Comparison of ENCODE assay signal across 1 cellular context in the genomic region with DNA sequence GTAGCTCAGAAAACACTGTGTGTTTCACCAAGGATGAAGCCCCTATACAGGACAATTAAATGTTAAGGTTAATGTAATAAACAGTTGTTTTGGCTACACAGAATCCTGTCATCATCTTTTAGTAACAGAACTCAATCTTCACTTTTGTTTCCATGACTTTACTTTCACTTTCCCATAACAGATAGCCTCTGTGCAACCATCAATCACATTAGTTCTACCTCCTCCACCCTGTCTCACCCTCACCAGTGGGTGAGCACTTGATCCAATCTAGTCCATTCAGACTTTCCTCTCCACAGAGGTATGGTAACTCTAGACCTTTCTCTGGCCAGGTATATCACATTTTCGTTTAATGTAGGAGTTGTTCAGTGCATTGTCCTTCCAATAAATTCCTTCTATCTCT.
TF ChIP-seq lines count a peak whose summit lies in the region.

No MANE protein-coding gene starts in this region.

TF ChIP-seq in HepG2, 621 proteins besides CTCF, POLR2A, EP300 and RAD21 (continued from another document):
- TF ChIP-seq, protein P1, sequence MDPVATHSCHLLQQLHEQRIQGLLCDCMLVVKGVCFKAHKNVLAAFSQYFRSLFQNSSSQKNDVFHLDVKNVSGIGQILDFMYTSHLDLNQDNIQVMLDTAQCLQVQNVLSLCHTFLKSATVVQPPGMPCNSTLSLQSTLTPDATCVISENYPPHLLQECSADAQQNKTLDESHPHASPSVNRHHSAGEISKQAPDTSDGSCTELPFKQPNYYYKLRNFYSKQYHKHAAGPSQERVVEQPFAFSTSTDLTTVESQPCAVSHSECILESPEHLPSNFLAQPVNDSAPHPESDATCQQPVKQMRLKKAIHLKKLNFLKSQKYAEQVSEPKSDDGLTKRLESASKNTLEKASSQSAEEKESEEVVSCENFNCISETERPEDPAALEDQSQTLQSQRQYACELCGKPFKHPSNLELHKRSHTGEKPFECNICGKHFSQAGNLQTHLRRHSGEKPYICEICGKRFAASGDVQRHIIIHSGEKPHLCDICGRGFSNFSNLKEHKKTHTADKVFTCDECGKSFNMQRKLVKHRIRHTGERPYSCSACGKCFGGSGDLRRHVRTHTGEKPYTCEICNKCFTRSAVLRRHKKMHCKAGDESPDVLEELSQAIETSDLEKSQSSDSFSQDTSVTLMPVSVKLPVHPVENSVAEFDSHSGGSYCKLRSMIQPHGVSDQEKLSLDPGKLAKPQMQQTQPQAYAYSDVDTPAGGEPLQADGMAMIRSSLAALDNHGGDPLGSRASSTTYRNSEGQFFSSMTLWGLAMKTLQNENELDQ (CRISPR knock-in tag; IDR thresholded peaks at IDR 0.05; ENCODE audit: borderline replicate concordance) = no peak
- TF ChIP-seq THAP11 (CRISPR knock-in tag; IDR thresholded peaks at IDR 0.05) (no peak), MTA1 (CRISPR knock-in tag; IDR thresholded peaks at IDR 0.05; ENCODE audit: borderline replicate concordance) (no peak), ASH2L (IDR thresholded peaks at IDR 0.05; ENCODE audit: insufficient read length, low read depth, low read length) (no peak), ZFP36L1 (CRISPR knock-in tag; IDR thresholded peaks at IDR 0.05) (no peak), ZSCAN20 (CRISPR knock-in tag; IDR thresholded peaks at IDR 0.05; ENCODE audit: borderline replicate concordance) (no peak), ZSCAN29 (CRISPR knock-in tag; conservative IDR thresholded peaks at IDR 0.05) (no peak), ZNF773 (CRISPR knock-in tag; IDR thresholded peaks at IDR 0.05; ENCODE audit: borderline replicate concordance) (no peak)
